Comparison of ENCODE assay signal across 8 cellular contexts in the genomic region with DNA sequence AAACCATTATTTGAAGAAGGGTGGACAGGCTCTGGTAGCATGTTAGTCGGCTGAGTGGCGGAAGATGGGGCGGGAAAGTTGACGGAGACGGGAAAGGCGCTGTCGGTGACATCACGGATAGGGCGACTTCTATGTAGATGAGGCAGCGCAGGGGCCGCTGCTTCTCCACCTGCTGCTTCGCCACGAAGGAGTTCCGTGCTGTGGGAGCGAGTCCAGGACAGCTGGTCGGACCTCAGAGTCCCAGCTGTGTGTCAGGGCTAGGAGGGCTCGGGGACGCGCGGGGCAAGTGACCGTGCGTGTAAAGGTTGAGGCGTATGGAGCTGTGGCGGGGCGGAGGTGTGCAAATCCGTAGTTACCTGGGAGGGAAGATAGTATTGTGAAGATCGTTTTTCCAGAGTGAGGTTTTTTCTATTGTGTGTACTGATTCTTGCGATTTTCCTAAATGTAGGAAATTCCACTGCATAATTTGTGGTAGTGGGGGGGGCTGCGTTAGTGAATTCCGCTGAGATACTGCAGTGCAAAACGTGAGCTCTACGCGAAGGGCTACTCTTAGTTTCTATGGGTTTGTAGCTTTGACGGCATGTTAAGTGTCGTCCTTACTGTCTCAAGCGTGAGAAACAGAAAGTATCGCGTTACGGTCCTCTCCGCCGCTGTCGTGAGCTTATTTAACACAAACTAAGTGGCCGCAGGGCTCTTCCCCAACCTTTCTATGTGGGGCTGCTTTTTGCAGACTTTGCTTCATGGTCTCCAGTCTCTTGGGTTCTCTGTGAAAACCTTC.
DNase-seq lines count a peak whose midpoint lies in the region; ATAC-seq and TF ChIP-seq lines count a peak whose summit lies in the region.

No MANE protein-coding gene starts in this region.

- no peaks in the 10 kb centered on the region for H3K9me3 Mint-ChIP-seq in activated B cell treated with CpG ODN at 0.5 μM for 24 hours

- TF ChIP-seq CTCF in NB4 (IDR thresholded peaks at IDR 0.05; ENCODE audit: low read depth, low read length) (no peak), activated B cell treated with CpG ODN at 0.5 μM for 24 hours (IDR thresholded peaks at IDR 0.05) (no peak)

- peak overlapping the region; percentile 93 for H3K4me3 Mint-ChIP-seq in activated B cell treated with CpG ODN at 0.5 μM for 24 hours

- ATAC-seq in GM21529 (IDR thresholded peaks at IDR 0.05; ENCODE audit: unreplicated experiment) (peak; percentile 85), activated B cell treated with CpG ODN at 0.5 μM for 24 hours (ENCODE audit: low read depth) (peak; percentile 89), GM21367 (IDR thresholded peaks at IDR 0.05; ENCODE audit: unreplicated experiment) (no peak)

- peaks cover 14% of the 10 kb centered on the region for H3K4me1 Mint-ChIP-seq in activated B cell treated with CpG ODN at 0.5 μM for 24 hours

- POLR2A ChIA-PET in activated B cell treated with CpG ODN at 0.5 μM for 24 hours (lab: Charles Lee), result interaction anchor here (0.6 to 3.3 kb wide), 24 partner anchors 9 to 1886 kb away, joined by 3 to 250 read pairs (median 6); partner anchors contain the start of gene NBPF11

- H3K4me3 ChIP-seq in NB4 (ENCODE audit: low read depth, low read length), result peak overlapping the region; percentile 64

- H3K27ac Mint-ChIP-seq in activated B cell treated with CpG ODN at 0.5 μM for 24 hours, result peak overlapping the region; percentile 98

- no peaks in the 10 kb centered on the region for H3K27me3 Mint-ChIP-seq in activated B cell treated with CpG ODN at 0.5 μM for 24 hours

- CTCF ChIA-PET in activated B cell treated with CpG ODN at 0.5 μM for 24 hours (lab: Charles Lee), result interaction anchor here (1.0 kb wide), 1 partner anchor 71 kb away, joined by 6 read pairs; no protein-coding TSS in a partner anchor

- peaks cover 4% of the 10 kb centered on the region for H3K36me3 Mint-ChIP-seq in activated B cell treated with CpG ODN at 0.5 μM for 24 hours (ENCODE audit: low read depth)

- peak; percentile 84 for TF ChIP-seq POLR2A in NB4 (IDR thresholded peaks at IDR 0.05; ENCODE audit: extremely low read depth, insufficient read length)

- intact Hi-C loops in activated B cell treated with CpG ODN at 0.5 μM for 24 hours (cut with micrococcal nuclease), result loop anchor here (1.0 to 2.0 kb wide), 4 partner anchors 17 to 71 kb away; no protein-coding TSS in a partner anchor

- peak; percentile 96 for DNase-seq in DMS114 treated with DMSO at 0.1 percent for 48 hours (lab: John Stamatoyannopoulos, UW; ENCODE audit: unreplicated experiment)
- DNase-seq in NB4 (ENCODE audit: low read depth), result peak; percentile 86
- peak; percentile 58 for DNase-seq in activated B cell treated with CpG ODN at 0.5 μM for 24 hours
- peak; percentile 96 for DNase-seq in cerebellar cortex (ENCODE audit: low spot score)
- peak; percentile 86 for DNase-seq in kidney glomerular epithelial cell (lab: John Stamatoyannopoulos, UW)
- DNase-seq in stimulated activated CD4-positive, alpha-beta T cell treated with anti-CD3 and anti-CD28 coated beads, Interleukin-1b, Interleukin-23, amount 100 ng/mL, for 4 hours (ENCODE audit: low read depth in 2 of 2), result peak; percentile 27 to 50

Comparison
In these comparisons a context has a peak if more than half of its experiments do, and no peak if none do; other contexts are left out.
1. DNase-seq: peak in every context shown above with its lines; median percentile 96 in DMS114 treated with DMSO at 0.1 percent for 48 hours; 96 in cerebellar cortex; 86 in NB4; 86 in kidney glomerular epithelial cell; 58 in activated B cell treated with CpG ODN at 0.5 μM for 24 hours; 38 in stimulated activated CD4-positive, alpha-beta T cell treated with anti-CD3 and anti-CD28 coated beads, Interleukin-1b, Interleukin-23, amount 100 ng/mL, for 4 hours.